Comparison of ENCODE assay signal across 1 cellular context in the genomic region with DNA sequence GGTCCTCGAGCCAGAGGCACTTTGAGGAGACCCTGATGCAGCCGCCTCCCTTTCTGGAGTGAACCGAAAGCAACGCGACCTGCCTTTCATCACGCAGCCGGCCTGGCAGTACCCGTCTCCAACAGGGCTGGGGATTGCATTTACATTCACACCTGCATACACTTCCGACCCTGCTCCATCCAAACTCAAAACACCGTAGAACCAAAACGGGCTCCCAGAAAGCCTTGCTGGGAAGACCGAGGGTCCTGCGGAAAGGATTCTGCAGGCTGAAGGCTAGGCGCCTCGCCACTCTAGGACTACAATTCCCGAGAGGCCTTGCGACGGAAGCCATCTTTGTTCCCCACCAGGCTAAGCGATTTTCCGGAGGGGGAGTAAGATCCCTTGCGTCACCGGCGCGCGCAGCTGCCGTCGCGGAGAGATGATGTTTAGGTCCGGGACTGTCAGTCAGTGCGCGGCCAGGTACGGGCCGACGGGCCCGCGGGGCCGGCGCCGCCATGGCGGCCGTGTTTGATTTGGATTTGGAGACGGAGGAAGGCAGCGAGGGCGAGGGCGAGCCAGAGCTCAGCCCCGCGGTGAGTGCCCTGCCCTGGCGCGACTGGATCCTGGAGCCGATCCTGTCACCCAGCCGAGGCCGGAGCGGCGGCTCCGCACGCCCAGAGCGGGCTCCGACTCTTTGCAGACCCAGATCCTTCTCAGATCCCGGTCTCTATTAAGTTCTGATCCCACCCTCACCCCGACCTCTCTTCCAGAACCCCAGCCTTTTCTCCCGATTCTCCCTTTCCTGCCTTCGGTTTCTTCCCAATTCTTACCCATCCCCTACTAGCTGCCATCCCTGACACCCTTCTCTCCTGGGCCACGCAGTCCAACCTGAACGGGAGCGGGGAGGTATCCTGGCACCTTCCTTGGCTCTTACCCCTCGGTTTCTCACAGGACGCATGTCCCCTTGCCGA.
TF ChIP-seq lines count a peak whose summit lies in the region.

A gene (plus strand): TSS at position 443 of the 950 bp plus-strand sequence. CDS start 52 bp downstream, at position 495.

TF ChIP-seq in GM12878, 131 proteins besides CTCF, POLR2A, EP300 and RAD21 (continued from another document):
- TF ChIP-seq, protein P1, sequence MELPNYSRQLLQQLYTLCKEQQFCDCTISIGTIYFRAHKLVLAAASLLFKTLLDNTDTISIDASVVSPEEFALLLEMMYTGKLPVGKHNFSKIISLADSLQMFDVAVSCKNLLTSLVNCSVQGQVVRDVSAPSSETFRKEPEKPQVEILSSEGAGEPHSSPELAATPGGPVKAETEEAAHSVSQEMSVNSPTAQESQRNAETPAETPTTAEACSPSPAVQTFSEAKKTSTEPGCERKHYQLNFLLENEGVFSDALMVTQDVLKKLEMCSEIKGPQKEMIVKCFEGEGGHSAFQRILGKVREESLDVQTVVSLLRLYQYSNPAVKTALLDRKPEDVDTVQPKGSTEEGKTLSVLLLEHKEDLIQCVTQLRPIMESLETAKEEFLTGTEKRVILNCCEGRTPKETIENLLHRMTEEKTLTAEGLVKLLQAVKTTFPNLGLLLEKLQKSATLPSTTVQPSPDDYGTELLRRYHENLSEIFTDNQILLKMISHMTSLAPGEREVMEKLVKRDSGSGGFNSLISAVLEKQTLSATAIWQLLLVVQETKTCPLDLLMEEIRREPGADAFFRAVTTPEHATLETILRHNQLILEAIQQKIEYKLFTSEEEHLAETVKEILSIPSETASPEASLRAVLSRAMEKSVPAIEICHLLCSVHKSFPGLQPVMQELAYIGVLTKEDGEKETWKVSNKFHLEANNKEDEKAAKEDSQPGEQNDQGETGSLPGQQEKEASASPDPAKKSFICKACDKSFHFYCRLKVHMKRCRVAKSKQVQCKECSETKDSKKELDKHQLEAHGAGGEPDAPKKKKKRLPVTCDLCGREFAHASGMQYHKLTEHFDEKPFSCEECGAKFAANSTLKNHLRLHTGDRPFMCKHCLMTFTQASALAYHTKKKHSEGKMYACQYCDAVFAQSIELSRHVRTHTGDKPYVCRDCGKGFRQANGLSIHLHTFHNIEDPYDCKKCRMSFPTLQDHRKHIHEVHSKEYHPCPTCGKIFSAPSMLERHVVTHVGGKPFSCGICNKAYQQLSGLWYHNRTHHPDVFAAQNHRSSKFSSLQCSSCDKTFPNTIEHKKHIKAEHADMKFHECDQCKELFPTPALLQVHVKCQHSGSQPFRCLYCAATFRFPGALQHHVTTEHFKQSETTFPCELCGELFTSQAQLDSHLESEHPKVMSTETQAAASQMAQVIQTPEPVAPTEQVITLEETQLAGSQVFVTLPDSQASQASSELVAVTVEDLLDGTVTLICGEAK (IDR thresholded peaks at IDR 0.05; ENCODE audit: borderline replicate concordance) = peak; percentile 76; the same call in 1 of the 2 replicates
- TF ChIP-seq TCF12 (IDR thresholded peaks at IDR 0.05; ENCODE audit: low read depth, low read length) (peak; percentile 82), NR2C1 (IDR thresholded peaks at IDR 0.05) (peak; percentile 70), SIN3A (IDR thresholded peaks at IDR 0.05; ENCODE audit: low read depth, low read length) (peak; percentile 90), LARP7 (IDR thresholded peaks at IDR 0.05) (peak; percentile 81), JUND (IDR thresholded peaks at IDR 0.05; ENCODE audit: low read depth, low read length) (no peak), POLR2AphosphoS2 (IDR thresholded peaks at IDR 0.05; ENCODE audit: low read depth, low read length) (peak; percentile 66), GATAD2B (conservative IDR thresholded peaks at IDR 0.05; ENCODE audit: low read depth) (0 out of 2 replicates have a peak, but pooled peaks have one; percentile 43), RAD51 (IDR thresholded peaks at IDR 0.05) (no peak), SP1 (IDR thresholded peaks at IDR 0.05; ENCODE audit: low read depth, low read length) (peak; percentile 76), CREM (IDR thresholded peaks at IDR 0.05; ENCODE audit: low read depth) (peak; percentile 100), YY1 (IDR thresholded peaks at IDR 0.05; ENCODE audit: low read depth, low read length) (peak; percentile 99), TCF7 (IDR thresholded peaks at IDR 0.05; ENCODE audit: borderline replicate concordance) (no peak), GABPA (IDR thresholded peaks at IDR 0.05; ENCODE audit: low read depth) (no peak), SUZ12 (IDR thresholded peaks at IDR 0.05; ENCODE audit: unreplicated experiment) (no peak), TARDBP (IDR thresholded peaks at IDR 0.05; ENCODE audit: borderline replicate concordance) (peak; percentile 92), ASH2L (IDR thresholded peaks at IDR 0.05; ENCODE audit: borderline replicate concordance, low read depth) (peak; percentile 96; the same call in 1 of the 2 replicates), BRCA1 (IDR thresholded peaks at IDR 0.05; ENCODE audit: low read depth, low read length) (0 out of 2 replicates have a peak, but pooled peaks have one; percentile 26), RCOR1 (conservative IDR thresholded peaks at IDR 0.05; ENCODE audit: low read depth, low read length) (no peak), SMAD5 (IDR thresholded peaks at IDR 0.05; ENCODE audit: low read depth) (peak; percentile 59; the same call in 1 of the 2 replicates), SREBF2 (IDR thresholded peaks at IDR 0.05; ENCODE audit: low read length) (no peak)
- TF ChIP-seq, protein P2, sequence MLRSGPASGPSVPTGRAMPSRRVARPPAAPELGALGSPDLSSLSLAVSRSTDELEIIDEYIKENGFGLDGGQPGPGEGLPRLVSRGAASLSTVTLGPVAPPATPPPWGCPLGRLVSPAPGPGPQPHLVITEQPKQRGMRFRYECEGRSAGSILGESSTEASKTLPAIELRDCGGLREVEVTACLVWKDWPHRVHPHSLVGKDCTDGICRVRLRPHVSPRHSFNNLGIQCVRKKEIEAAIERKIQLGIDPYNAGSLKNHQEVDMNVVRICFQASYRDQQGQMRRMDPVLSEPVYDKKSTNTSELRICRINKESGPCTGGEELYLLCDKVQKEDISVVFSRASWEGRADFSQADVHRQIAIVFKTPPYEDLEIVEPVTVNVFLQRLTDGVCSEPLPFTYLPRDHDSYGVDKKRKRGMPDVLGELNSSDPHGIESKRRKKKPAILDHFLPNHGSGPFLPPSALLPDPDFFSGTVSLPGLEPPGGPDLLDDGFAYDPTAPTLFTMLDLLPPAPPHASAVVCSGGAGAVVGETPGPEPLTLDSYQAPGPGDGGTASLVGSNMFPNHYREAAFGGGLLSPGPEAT (IDR thresholded peaks at IDR 0.05; ENCODE audit: low read depth) = peak; percentile 87
- TF ChIP-seq, protein P3, sequence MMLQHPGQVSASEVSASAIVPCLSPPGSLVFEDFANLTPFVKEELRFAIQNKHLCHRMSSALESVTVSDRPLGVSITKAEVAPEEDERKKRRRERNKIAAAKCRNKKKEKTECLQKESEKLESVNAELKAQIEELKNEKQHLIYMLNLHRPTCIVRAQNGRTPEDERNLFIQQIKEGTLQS (IDR thresholded peaks at IDR 0.05; ENCODE audit: borderline replicate concordance, extremely low read depth, low read depth, low read length) = peak; percentile 97
- TF ChIP-seq, protein P4, sequence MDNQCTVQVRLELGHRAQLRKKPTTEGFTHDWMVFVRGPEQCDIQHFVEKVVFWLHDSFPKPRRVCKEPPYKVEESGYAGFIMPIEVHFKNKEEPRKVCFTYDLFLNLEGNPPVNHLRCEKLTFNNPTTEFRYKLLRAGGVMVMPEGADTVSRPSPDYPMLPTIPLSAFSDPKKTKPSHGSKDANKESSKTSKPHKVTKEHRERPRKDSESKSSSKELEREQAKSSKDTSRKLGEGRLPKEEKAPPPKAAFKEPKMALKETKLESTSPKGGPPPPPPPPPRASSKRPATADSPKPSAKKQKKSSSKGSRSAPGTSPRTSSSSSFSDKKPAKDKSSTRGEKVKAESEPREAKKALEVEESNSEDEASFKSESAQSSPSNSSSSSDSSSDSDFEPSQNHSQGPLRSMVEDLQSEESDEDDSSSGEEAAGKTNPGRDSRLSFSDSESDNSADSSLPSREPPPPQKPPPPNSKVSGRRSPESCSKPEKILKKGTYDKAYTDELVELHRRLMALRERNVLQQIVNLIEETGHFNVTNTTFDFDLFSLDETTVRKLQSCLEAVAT (IDR thresholded peaks at IDR 0.05) = 0 out of 2 replicates have a peak, but pooled peaks have one; percentile 48
- TF ChIP-seq, protein P5, sequence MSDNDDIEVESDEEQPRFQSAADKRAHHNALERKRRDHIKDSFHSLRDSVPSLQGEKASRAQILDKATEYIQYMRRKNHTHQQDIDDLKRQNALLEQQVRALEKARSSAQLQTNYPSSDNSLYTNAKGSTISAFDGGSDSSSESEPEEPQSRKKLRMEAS (IDR thresholded peaks at IDR 0.05; ENCODE audit: low read depth, low read length) = peak; percentile 72
- TF ChIP-seq, protein P6, sequence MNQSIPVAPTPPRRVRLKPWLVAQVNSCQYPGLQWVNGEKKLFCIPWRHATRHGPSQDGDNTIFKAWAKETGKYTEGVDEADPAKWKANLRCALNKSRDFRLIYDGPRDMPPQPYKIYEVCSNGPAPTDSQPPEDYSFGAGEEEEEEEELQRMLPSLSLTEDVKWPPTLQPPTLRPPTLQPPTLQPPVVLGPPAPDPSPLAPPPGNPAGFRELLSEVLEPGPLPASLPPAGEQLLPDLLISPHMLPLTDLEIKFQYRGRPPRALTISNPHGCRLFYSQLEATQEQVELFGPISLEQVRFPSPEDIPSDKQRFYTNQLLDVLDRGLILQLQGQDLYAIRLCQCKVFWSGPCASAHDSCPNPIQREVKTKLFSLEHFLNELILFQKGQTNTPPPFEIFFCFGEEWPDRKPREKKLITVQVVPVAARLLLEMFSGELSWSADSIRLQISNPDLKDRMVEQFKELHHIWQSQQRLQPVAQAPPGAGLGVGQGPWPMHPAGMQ (IDR thresholded peaks at IDR 0.05; ENCODE audit: borderline replicate concordance) = no peak
- TF ChIP-seq, protein P7, sequence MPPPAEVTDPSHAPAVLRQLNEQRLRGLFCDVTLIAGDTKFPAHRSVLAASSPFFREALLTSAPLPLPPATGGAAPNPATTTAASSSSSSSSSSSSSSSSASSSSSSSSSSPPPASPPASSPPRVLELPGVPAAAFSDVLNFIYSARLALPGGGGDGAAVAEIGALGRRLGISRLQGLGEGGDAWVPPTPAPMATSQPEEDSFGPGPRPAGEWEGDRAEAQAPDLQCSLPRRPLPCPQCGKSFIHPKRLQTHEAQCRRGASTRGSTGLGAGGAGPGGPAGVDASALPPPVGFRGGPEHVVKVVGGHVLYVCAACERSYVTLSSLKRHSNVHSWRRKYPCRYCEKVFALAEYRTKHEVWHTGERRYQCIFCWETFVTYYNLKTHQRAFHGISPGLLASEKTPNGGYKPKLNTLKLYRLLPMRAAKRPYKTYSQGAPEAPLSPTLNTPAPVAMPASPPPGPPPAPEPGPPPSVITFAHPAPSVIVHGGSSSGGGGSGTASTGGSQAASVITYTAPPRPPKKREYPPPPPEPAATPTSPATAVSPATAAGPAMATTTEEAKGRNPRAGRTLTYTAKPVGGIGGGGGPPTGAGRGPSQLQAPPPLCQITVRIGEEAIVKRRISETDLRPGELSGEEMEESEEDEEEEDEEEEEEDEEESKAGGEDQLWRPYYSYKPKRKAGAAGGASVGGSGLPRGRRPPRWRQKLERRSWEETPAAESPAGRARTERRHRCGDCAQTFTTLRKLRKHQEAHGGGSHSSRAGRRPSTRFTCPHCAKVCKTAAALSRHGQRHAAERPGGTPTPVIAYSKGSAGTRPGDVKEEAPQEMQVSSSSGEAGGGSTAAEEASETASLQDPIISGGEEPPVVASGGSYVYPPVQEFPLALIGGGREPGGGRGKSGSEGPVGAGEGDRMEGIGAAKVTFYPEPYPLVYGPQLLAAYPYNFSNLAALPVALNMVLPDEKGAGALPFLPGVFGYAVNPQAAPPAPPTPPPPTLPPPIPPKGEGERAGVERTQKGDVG (CRISPR knock-in tag; IDR thresholded peaks at IDR 0.05) = no peak
- TF ChIP-seq, protein P8, sequence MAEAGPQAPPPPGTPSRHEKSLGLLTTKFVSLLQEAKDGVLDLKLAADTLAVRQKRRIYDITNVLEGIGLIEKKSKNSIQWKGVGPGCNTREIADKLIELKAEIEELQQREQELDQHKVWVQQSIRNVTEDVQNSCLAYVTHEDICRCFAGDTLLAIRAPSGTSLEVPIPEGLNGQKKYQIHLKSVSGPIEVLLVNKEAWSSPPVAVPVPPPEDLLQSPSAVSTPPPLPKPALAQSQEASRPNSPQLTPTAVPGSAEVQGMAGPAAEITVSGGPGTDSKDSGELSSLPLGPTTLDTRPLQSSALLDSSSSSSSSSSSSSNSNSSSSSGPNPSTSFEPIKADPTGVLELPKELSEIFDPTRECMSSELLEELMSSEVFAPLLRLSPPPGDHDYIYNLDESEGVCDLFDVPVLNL (IDR thresholded peaks at IDR 0.05; ENCODE audit: low read depth, low read length) = peak; percentile 50; the same call in 1 of the 2 replicates
